8 cellular contexts compared by ENCODE assay signal in the genomic region with DNA sequence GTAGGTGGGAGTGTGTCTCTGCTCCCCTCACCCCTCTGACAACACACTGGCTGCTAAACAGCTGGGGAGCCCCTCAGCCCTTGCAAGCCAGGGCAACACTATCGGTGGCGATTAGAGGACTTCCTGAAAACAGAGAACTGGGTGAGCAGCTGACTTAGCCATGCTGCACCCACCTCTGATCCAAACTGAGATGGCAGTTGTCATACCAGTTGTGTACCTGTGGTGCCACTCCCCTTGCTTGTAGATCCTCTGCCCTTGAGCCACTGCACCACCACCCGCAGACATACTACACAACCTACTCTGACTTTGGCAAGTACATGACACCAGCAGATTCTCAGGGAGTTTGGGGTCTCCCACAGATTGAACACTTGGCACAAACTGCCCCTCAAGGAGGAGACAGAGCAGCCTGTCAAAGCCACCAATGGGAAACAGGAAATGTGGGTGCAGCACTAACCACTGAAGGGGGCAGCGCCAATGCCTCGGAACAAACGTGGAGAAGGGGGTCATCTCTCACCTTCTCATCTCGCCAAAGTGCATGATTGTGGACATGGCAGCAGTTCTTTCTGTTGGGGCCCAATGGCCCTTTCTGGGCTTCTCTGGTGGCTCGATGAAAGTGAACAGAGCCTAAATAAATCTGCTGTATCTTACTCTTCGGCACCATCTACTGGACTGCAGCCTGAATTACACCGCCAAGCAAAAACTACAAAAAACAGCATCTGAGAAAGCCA.
DNase-seq lines count a peak whose midpoint lies in the region; ATAC-seq and TF ChIP-seq lines count a peak whose summit lies in the region.

No MANE protein-coding gene starts in this region.

- TF ChIP-seq POLR2A in sigmoid colon (IDR thresholded peaks at IDR 0.05): no peak

- TF ChIP-seq CTCF in AG09319 (IDR thresholded peaks at IDR 0.05; ENCODE audit: low read depth, low read length): peak; percentile 81
- peak; percentile 89 for TF ChIP-seq CTCF in GM12864 (IDR thresholded peaks at IDR 0.05; ENCODE audit: low read depth, low read length, missing control alignments)
- TF ChIP-seq CTCF in LNCaP clone FGC (IDR thresholded peaks at IDR 0.05; ENCODE audit: control insufficient read depth, extremely low read depth, insufficient read depth): peak; percentile 77
- peak; percentile 80 for TF ChIP-seq CTCF in WERI-Rb-1 (IDR thresholded peaks at IDR 0.05; ENCODE audit: low read depth, low read length)
- peak; percentile 89 for TF ChIP-seq CTCF in fibroblast of the aortic adventitia (IDR thresholded peaks at IDR 0.05; ENCODE audit: insufficient read depth, low read length)
- TF ChIP-seq CTCF in sigmoid colon (IDR thresholded peaks at IDR 0.05): peak in 3 of 4 experiments; percentile 39 to 63 (median 53)

- intact Hi-C loops in sigmoid colon (cut with DNase I): no loop called here

- ATAC-seq in GM21737 (IDR thresholded peaks at IDR 0.05; ENCODE audit: unreplicated experiment) (no peak), HG02588 (IDR thresholded peaks at IDR 0.05; ENCODE audit: unreplicated experiment) (no peak)

- H3K4me3 ChIP-seq in GM12864 (ENCODE audit: low read depth, low read length) (no peak overlapping the region), LNCaP clone FGC (ENCODE audit: low read depth, low read length) (no peak overlapping the region), WERI-Rb-1 (ENCODE audit: low read depth, low read length) (no peak overlapping the region), fibroblast of the aortic adventitia (ENCODE audit: low read depth, low read length) (no peak overlapping the region), sigmoid colon (no peak overlapping the region)

- H3K4me1 ChIP-seq in sigmoid colon: no peaks in the 10 kb centered on the region

- no peak overlapping the region for H3K27ac ChIP-seq in WERI-Rb-1
- H3K27ac ChIP-seq in sigmoid colon: no peak overlapping the region

- H3K36me3 ChIP-seq in WERI-Rb-1 (0 out of 2 replicates have a peak, but pooled peaks cover 4% of the 10 kb centered on the region), sigmoid colon (peaks cover 0 to 10% (median 0%) of the 10 kb centered on the region in 4 donors)

- H3K9me3 ChIP-seq in WERI-Rb-1 (ENCODE audit: severe bottlenecking): peaks cover 3% of the 10 kb centered on the region
- peaks cover 0 to 6% (median 0%) of the 10 kb centered on the region in 4 donors for H3K9me3 ChIP-seq in sigmoid colon

- TF ChIP-seq EP300 in sigmoid colon (IDR thresholded peaks at IDR 0.05): no peak

- DNase-seq in AG09319 (ENCODE audit: extremely low read depth, low read depth): no peak
- DNase-seq in GM12864 (ENCODE audit: low read depth): peak; percentile 15
- peak; percentile 19 for DNase-seq in LNCaP clone FGC (ENCODE audit: low read depth)
- peak; percentile 34 for DNase-seq in WERI-Rb-1
- peak; percentile 66 for DNase-seq in fibroblast of the aortic adventitia (ENCODE audit: low read depth)
- DNase-seq in sigmoid colon: no peak

- 68 to 70% methylated on average over 10 of the region's 10 CpGs for WGBS in sigmoid colon, 2 donors

- H3K27me3 ChIP-seq in WERI-Rb-1 (ENCODE audit: insufficient read depth, low read depth, severe bottlenecking) (no peaks in the 10 kb centered on the region), sigmoid colon (no peaks in the 10 kb centered on the region)

Comparison
In these comparisons a context has a peak if more than half of its experiments do, and no peak if none do; other contexts are left out.
1. DNase-seq: peak in GM12864 (single experiment), LNCaP clone FGC (single experiment), WERI-Rb-1 (single experiment) and fibroblast of the aortic adventitia (single experiment); none in AG09319 (single experiment) and sigmoid colon (single experiment).
2. Peak in every context shown above with its lines, with median percentiles within 50 percentile points of each other: CTCF ChIP-seq.